In the genomic region with DNA sequence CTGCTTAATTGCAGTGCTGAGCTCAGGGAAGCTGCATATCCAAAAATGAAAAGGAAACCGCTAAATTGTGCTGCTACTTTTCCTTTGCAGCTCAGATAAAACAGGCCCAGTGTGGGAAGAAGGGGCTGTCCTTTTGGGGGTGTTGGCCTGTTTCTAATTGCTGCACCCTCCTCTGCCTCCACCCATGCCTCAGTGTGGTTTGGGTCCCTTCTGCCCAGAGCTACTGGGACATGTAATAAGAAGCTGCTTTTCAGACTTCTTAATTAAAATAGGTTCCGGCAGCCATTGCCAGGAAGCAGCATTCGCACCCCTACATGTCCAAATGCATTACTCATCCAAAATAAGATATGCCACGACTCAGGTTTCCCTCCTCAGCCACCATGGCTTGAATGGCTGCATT, we compare ENCODE assay signal across 13 cellular contexts.
DNase-seq lines count a peak whose midpoint lies in the region; TF ChIP-seq lines count a peak whose summit lies in the region.
"Had no signal": no experiment of that assay in that cellular context is flagged by ENCODE, and none has a peak within 500 bp of the region (broad histone marks: within the 10 kb centered on the region; RNA-seq: fewer than 3 reads in every experiment).

No MANE protein-coding gene starts in this region.

- H3K4me1 ChIP-seq in Loucy (ENCODE audit: insufficient read depth, low read length, poor library complexity, severe bottlenecking): peaks cover 19% of the 10 kb centered on the region
- H3K4me1 ChIP-seq in osteoblast (ENCODE audit: insufficient read depth, low read length): no peaks in the 10 kb centered on the region

- H3K9ac ChIP-seq in Loucy (ENCODE audit: low read depth, low read length, poor library complexity, severe bottlenecking): no peak overlapping the region

- DNase-seq in Daoy (ENCODE audit: low read depth) (peak; percentile 46), caudate nucleus (lab: John Stamatoyannopoulos, UW) (peak in 5 of 61 donors; percentile 3 to 38 (median 14)), osteoblast (ENCODE audit: insufficient read length, low spot score, missing footprints) (no peak), UCSD-AML1 (lab: John Stamatoyannopoulos, UW; ENCODE audit: unreplicated experiment) (no peak), NCI-H146 (lab: John Stamatoyannopoulos, UW) (no peak)
- no peak for DNase-seq in activated CD8-positive, alpha-beta memory T cell treated with anti-CD3 and anti-CD28 coated beads, Interleukin-2, amount 50 U/mL, for 48 hours
- DNase-seq: CD4-positive, CD25-positive, alpha-beta regulatory T cell; KBM-7; NCI-H1436 treated with DMSO at 0.1 percent for 48 hours; NCI-H2081; NCI-H748 treated with DMSO at 0.1 percent for 48 hours had no signal

- H3K27me3 ChIP-seq in Loucy (ENCODE audit: insufficient read depth, low read length, poor library complexity, severe bottlenecking) (no peaks in the 10 kb centered on the region), osteoblast (ENCODE audit: insufficient read depth, low read length) (peaks cover 7% of the 10 kb centered on the region)

- H3K4me3 ChIP-seq in Loucy (ENCODE audit: low read length, poor library complexity, severe bottlenecking): no peak overlapping the region
- no peak overlapping the region for H3K4me3 ChIP-seq in osteoblast (ENCODE audit: insufficient read depth, low read length)
- H3K4me3 ChIP-seq: HAP-1 had no signal

- peak overlapping the region; percentile 31 for H3K27ac ChIP-seq in caudate nucleus (ENCODE audit: low read depth, low read length)
- no peak overlapping the region for H3K27ac ChIP-seq in osteoblast (ENCODE audit: low read depth, low read length)

- H3K4me2 ChIP-seq in Loucy (ENCODE audit: low read depth, low read length, poor library complexity, severe bottlenecking) (no peak overlapping the region), osteoblast (ENCODE audit: insufficient read depth, low read length) (no peak overlapping the region)

- no peaks in the 10 kb centered on the region for H3K9me3 ChIP-seq in Loucy (ENCODE audit: insufficient read depth, low read depth, low read length)
- no peaks in the 10 kb centered on the region for H3K9me3 ChIP-seq in osteoblast (ENCODE audit: low read depth, low read length)
- H3K9me3 ChIP-seq: HAP-1 had no signal

- no peak for TF ChIP-seq CTCF in Loucy (conservative IDR thresholded peaks at IDR 0.05; ENCODE audit: low read length)
- no peak for TF ChIP-seq CTCF in osteoblast (IDR thresholded peaks at IDR 0.05; ENCODE audit: extremely low read depth, low read depth, low read length)

- H2AFZ ChIP-seq in Loucy (ENCODE audit: low read length) (0 out of 2 replicates have a peak overlapping the region, but pooled peaks have one; percentile 13), osteoblast (ENCODE audit: low read length) (peak overlapping the region; percentile 35)

- H3F3A ChIP-seq in Loucy (ENCODE audit: low read depth): no peaks in the 10 kb centered on the region

- H3K36me3 ChIP-seq in Loucy (ENCODE audit: insufficient read depth, low read length): no peaks in the 10 kb centered on the region
- H3K36me3 ChIP-seq in osteoblast (ENCODE audit: insufficient read depth, low read length): no peaks in the 10 kb centered on the region
- H3K36me3 ChIP-seq: HAP-1 had no signal

- H4K20me1 ChIP-seq in Loucy (ENCODE audit: insufficient read depth, low read length, poor library complexity, severe bottlenecking) (no peaks in the 10 kb centered on the region), osteoblast (ENCODE audit: insufficient read depth, low read length) (no peaks in the 10 kb centered on the region)

- H3K79me2 ChIP-seq in Loucy (ENCODE audit: insufficient read depth, low read length) (no peaks in the 10 kb centered on the region), osteoblast (ENCODE audit: insufficient read depth, low read length) (no peaks in the 10 kb centered on the region)

- H3K9me2 ChIP-seq in Loucy (replicated peaks; ENCODE audit: low read depth, low read length): no peaks in the 10 kb centered on the region
